8 cellular contexts compared by ENCODE assay signal in the genomic region with DNA sequence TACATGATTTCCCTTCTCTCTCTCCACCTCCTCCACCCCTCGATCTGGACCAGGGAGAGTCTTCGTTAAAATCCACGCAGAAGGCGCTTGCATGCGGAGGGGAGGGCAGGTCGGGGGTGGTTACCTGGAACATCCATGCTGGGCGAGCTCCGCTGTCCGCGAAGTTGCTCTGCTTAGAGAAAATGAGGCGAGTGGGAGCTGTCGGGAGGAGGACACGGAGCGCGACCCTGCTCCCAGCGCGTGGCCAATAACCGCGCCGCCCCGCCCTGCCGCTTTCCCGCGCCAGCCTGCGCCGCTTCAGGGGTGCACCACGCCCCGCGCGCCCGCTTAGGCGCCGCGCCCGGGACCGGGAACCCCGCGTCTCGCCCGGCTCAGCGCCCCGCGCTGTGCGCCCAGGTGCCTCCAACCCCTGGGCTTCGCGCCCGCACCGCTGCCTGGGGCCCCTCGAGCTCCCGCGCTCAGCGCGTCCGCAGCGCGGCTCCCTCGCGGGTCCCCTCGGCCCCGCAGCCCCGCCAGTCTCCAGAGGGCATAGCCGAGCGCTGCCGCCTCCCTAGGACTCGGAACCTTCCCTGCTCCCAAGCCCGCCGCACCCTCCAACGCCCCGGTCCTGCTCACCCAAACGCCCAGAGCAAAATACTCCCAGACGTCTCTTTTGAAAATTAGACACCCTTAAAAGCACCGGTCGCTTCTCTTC. TPM values are rescaled to one million over a fixed set of nuclear protein-coding genes. Genes with fewer than 3 reads are reported as not detected.
DNase-seq lines count a peak whose midpoint lies in the region; ATAC-seq, FAIRE-seq and TF ChIP-seq lines count a peak whose summit lies in the region.

No MANE protein-coding gene starts in this region.

- no peaks in the 10 kb centered on the region for H3K36me3 ChIP-seq in endodermal cell (ENCODE audit: control insufficient read depth, insufficient read depth, low read length)
- no peaks in the 10 kb centered on the region for H3K36me3 ChIP-seq in parathyroid adenoma (ENCODE audit: control insufficient read depth, insufficient read depth, low read length)

- peaks cover 93% of the 10 kb centered on the region for H3K27me3 ChIP-seq in endodermal cell (ENCODE audit: control insufficient read depth, insufficient read depth, low read length, poor library complexity, severe bottlenecking)
- H3K27me3 ChIP-seq in parathyroid adenoma (ENCODE audit: control insufficient read depth, insufficient read depth, low read length) = no peaks in the 10 kb centered on the region

- H3K27me3 Mint-ChIP-seq in endodermal cell (ENCODE audit: insufficient read depth) = peaks cover 92% of the 10 kb centered on the region

- no peaks in the 10 kb centered on the region for H3K36me3 Mint-ChIP-seq in endodermal cell (ENCODE audit: low read depth)

- H3K4me2 ChIP-seq in parathyroid adenoma (ENCODE audit: low read length) = peak overlapping the region; percentile 61

- H3K4me3 Mint-ChIP-seq in endodermal cell = peak overlapping the region; percentile 53

- H3K9ac ChIP-seq in endodermal cell (ENCODE audit: extremely low read depth, low read length, poor library complexity, severe bottlenecking) = no peak overlapping the region
- no peak overlapping the region for H3K9ac ChIP-seq in parathyroid adenoma

- peak overlapping the region; percentile 49 for H3K4me3 ChIP-seq in endodermal cell (ENCODE audit: low read length)
- peak overlapping the region; percentile 34 for H3K4me3 ChIP-seq in parathyroid adenoma (ENCODE audit: low read depth, low read length)

- no peaks in the 10 kb centered on the region for H3K9me3 Mint-ChIP-seq in endodermal cell

- no peak for ATAC-seq in GM21526 (IDR thresholded peaks at IDR 0.05; ENCODE audit: low FRiP score, unreplicated experiment)
- no peak for ATAC-seq in HG02840 (IDR thresholded peaks at IDR 0.05; ENCODE audit: low FRiP score, unreplicated experiment)
- ATAC-seq in HG03571 (IDR thresholded peaks at IDR 0.05; ENCODE audit: unreplicated experiment) = no peak

- TF ChIP-seq CTCF in endodermal cell (conservative IDR thresholded peaks at IDR 0.05) (no peak), parathyroid adenoma (IDR thresholded peaks at IDR 0.05) (no peak)

- TF ChIP-seq POLR2A in GM12891 (IDR thresholded peaks at IDR 0.05; ENCODE audit: low read depth, low read length) = no peak

- no peak overlapping the region for H3K27ac Mint-ChIP-seq in endodermal cell

- H3K4me1 ChIP-seq in endodermal cell (ENCODE audit: control insufficient read depth, insufficient read depth, low read length) = no peaks in the 10 kb centered on the region
- no peaks in the 10 kb centered on the region for H3K4me1 ChIP-seq in parathyroid adenoma

- H3K4me1 Mint-ChIP-seq in endodermal cell = peaks cover 13% of the 10 kb centered on the region

- 43 to 59% methylated on average over 22 to 73 of the region's 73 CpGs for WGBS in endodermal cell (ENCODE audit: insufficient coverage in 1 of 2, insufficient read length in 1 of 2), 2 experiments

- DNase-seq in GM12891 (ENCODE audit: insufficient read length, low spot score) = peak; percentile 8
- peak; percentile 29 for DNase-seq in NCI-H510A (lab: John Stamatoyannopoulos, UW)
- DNase-seq in endodermal cell = peak; percentile 69
- no peak for DNase-seq in cortex of kidney (lab: John Stamatoyannopoulos, UW)

- H2AFZ ChIP-seq in parathyroid adenoma = no peak overlapping the region

- no peak overlapping the region for H3K27ac ChIP-seq in endodermal cell (ENCODE audit: low read depth, low read length)
- H3K27ac ChIP-seq in parathyroid adenoma = no peak overlapping the region

- FAIRE-seq in GM12891 (lab: Jason Lieb, UNC) = no peak

- H3K9me3 ChIP-seq in endodermal cell (ENCODE audit: control insufficient read depth, low read length) (peaks cover 25% of the 10 kb centered on the region), parathyroid adenoma (ENCODE audit: control insufficient read depth, low read length) (no peaks in the 10 kb centered on the region)

- H3K79me2 ChIP-seq in parathyroid adenoma = no peaks in the 10 kb centered on the region

TF ChIP-seq in GM12891, 5 proteins besides CTCF, POLR2A, EP300 and RAD21:
- TF ChIP-seq POLR2AphosphoS5 (IDR thresholded peaks at IDR 0.05; ENCODE audit: low read depth, low read length) (no peak), POU2F2 (IDR thresholded peaks at IDR 0.05; ENCODE audit: low read depth, low read length) (no peak), TAF1 (IDR thresholded peaks at IDR 0.05; ENCODE audit: low read depth, low read length) (no peak), SPI1 (IDR thresholded peaks at IDR 0.05; ENCODE audit: low read depth, low read length) (no peak), PAX5 (IDR thresholded peaks at IDR 0.05; ENCODE audit: insufficient read depth, low read length, severe bottlenecking) (no peak)
TF ChIP-seq in GM12891: peak in this region for 0.

RNA-seq across cellular contexts. Expression of a gene that starts 0.6 kb away (rescaled TPM):
- 0.14 TPM for polyA plus RNA-seq in GM12891 (2012; ENCODE audit: low read depth, missing spikeins)
- not detected for total RNA-seq in endodermal cell
- 0.18 TPM for polyA plus RNA-seq in endodermal cell (2013, experiment 1 of 2)
- polyA plus RNA-seq in endodermal cell (2013, experiment 2 of 2) = not detected
